Comparison of ENCODE assay signal across 8 cellular contexts in genomic region chr3:119034256-119035013, GRCh38. TPM values are rescaled to one million over a fixed set of nuclear protein-coding genes. Genes with fewer than 3 reads are reported as not detected.
DNase-seq lines count a peak whose midpoint lies in the region; ATAC-seq lines count a peak whose summit lies in the region.

A gene with protein sequence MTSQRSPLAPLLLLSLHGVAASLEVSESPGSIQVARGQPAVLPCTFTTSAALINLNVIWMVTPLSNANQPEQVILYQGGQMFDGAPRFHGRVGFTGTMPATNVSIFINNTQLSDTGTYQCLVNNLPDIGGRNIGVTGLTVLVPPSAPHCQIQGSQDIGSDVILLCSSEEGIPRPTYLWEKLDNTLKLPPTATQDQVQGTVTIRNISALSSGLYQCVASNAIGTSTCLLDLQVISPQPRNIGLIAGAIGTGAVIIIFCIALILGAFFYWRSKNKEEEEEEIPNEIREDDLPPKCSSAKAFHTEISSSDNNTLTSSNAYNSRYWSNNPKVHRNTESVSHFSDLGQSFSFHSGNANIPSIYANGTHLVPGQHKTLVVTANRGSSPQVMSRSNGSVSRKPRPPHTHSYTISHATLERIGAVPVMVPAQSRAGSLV (minus strand): TSS chr3:119034846. CDS start chr3:119034582, 264 bp downstream.

- CTCF ChIA-PET in activated CD4-positive, alpha-beta memory T cell treated with anti-CD3 and anti-CD28 coated beads, Interleukin-2, amount 10 ng/mL, durations not matched to agents 7 days and 5 days (lab: Charles Lee) = interaction anchor here (0.5 to 7.6 kb wide), 23 partner anchors 9 to 656 kb away, joined by 3 to 182 read pairs (median 4); partner anchors contain the start of gene B4GALT4

- no peak within 1 kb of the TSS for H2BK15ac ChIP-seq in mesenchymal stem cell (ENCODE audit: low read depth, poor library complexity, severe bottlenecking)

- H4K8ac ChIP-seq in mesenchymal stem cell (ENCODE audit: low read length) = no peak within 1 kb of the TSS

- no peak within 1 kb of the TSS for H2BK12ac ChIP-seq in mesenchymal stem cell (ENCODE audit: low read length in 2 of 2)

- H2AFZ ChIP-seq in mesenchymal stem cell (ENCODE audit: low read depth, low read length) = peak within 1 kb of the TSS; percentile 64

- H3K4me3 Mint-ChIP-seq in activated CD4-positive, alpha-beta memory T cell treated with anti-CD3 and anti-CD28 coated beads, Interleukin-2, amount 10 ng/mL, durations not matched to agents 7 days and 5 days = peak within 1 kb of the TSS; percentile 73

- no peaks in the 10 kb centered on the region for H3K79me1 ChIP-seq in mesenchymal stem cell (replicated peaks; ENCODE audit: low read length, poor library complexity, severe bottlenecking)

- H4K91ac ChIP-seq in mesenchymal stem cell (ENCODE audit: low read length) = no peak within 1 kb of the TSS

- H3K27ac ChIP-seq in mesenchymal stem cell (ENCODE audit: low read length, poor library complexity, severe bottlenecking) = no peak within 1 kb of the TSS

- peak; percentile 49 for DNase-seq in ACHN
- peak; percentile 89 to 95 for DNase-seq in NCI-H446 (lab: John Stamatoyannopoulos, UW)
- DNase-seq in activated CD4-positive, alpha-beta memory T cell treated with anti-CD3 and anti-CD28 coated beads, Interleukin-2, amount 10 ng/mL, durations not matched to agents 7 days and 5 days = peak; percentile 53
- peak; percentile 46 for DNase-seq in effector CD8-positive, alpha-beta T cell (lab: John Stamatoyannopoulos, UW)
- peak; percentile 50 for DNase-seq in mesenchymal stem cell
- DNase-seq in stimulated activated CD8-positive, alpha-beta memory T cell treated with anti-CD3 and anti-CD28 coated beads, Interleukin-15, amount 100 ng/mL, for 1 hour (ENCODE audit: low read depth) = peak; percentile 37

- peaks cover 9% of the 10 kb centered on the region for H3K4me1 ChIP-seq in mesenchymal stem cell (ENCODE audit: control insufficient read depth, insufficient read depth, low read depth, low read length)

- H3K36me3 Mint-ChIP-seq in activated CD4-positive, alpha-beta memory T cell treated with anti-CD3 and anti-CD28 coated beads, Interleukin-2, amount 10 ng/mL, durations not matched to agents 7 days and 5 days (ENCODE audit: low read depth) = no peaks in the 10 kb centered on the region

- H3K23ac ChIP-seq in mesenchymal stem cell (ENCODE audit: low read length in 2 of 2) = no peak within 1 kb of the TSS

- peaks cover 50% of the 10 kb centered on the region for H3K27me3 Mint-ChIP-seq in activated CD4-positive, alpha-beta memory T cell treated with anti-CD3 and anti-CD28 coated beads, Interleukin-2, amount 10 ng/mL, durations not matched to agents 7 days and 5 days

- H3K18ac ChIP-seq in mesenchymal stem cell (ENCODE audit: low read depth in 1 of 2, low read length in 2 of 2) = no peak within 1 kb of the TSS

- peak; percentile 87 for ATAC-seq in GM18520 (IDR thresholded peaks at IDR 0.05; ENCODE audit: unreplicated experiment)
- ATAC-seq in HG03066 (IDR thresholded peaks at IDR 0.05; ENCODE audit: low read depth, unreplicated experiment) = peak; percentile 92

- no peak within 1 kb of the TSS for H3K4ac ChIP-seq in mesenchymal stem cell (ENCODE audit: low read depth in 1 of 2, low read length in 2 of 2)

- H3K4me1 Mint-ChIP-seq in activated CD4-positive, alpha-beta memory T cell treated with anti-CD3 and anti-CD28 coated beads, Interleukin-2, amount 10 ng/mL, durations not matched to agents 7 days and 5 days = peaks cover 11% of the 10 kb centered on the region

- no peaks in the 10 kb centered on the region for H3K9me3 ChIP-seq in mesenchymal stem cell (ENCODE audit: control insufficient read depth, low read length)

- peaks cover 37 to 57% of the 10 kb centered on the region in 2 experiments for H3K27me3 ChIP-seq in mesenchymal stem cell (ENCODE audit: control insufficient read depth in 1 of 2, insufficient read depth in 1 of 2, low read length in 2 of 2)

- H3K4me2 ChIP-seq in mesenchymal stem cell (ENCODE audit: low read length, poor library complexity, severe bottlenecking) = peak within 1 kb of the TSS; percentile 77

- no peaks in the 10 kb centered on the region for H3K36me3 ChIP-seq in mesenchymal stem cell (ENCODE audit: control insufficient read depth in 1 of 2, insufficient read depth in 2 of 2, low read depth in 1 of 2, low read length in 2 of 2)

- no peak within 1 kb of the TSS for H3K9ac ChIP-seq in mesenchymal stem cell (ENCODE audit: low read length)

- H3K27ac Mint-ChIP-seq in activated CD4-positive, alpha-beta memory T cell treated with anti-CD3 and anti-CD28 coated beads, Interleukin-2, amount 10 ng/mL, durations not matched to agents 7 days and 5 days = no peak within 1 kb of the TSS

- H2BK120ac ChIP-seq in mesenchymal stem cell (ENCODE audit: low read depth, low read length) = no peak within 1 kb of the TSS

- H3K14ac ChIP-seq in mesenchymal stem cell (ENCODE audit: low read length in 2 of 2) = no peak within 1 kb of the TSS

- no peak within 1 kb of the TSS for H2BK5ac ChIP-seq in mesenchymal stem cell (ENCODE audit: low read depth, low read length, poor library complexity, severe bottlenecking)

- WGBS in mesenchymal stem cell = under 1% methylated on average over 72 of the region's 80 CpGs

- H2AK5ac ChIP-seq in mesenchymal stem cell (ENCODE audit: low read length, severe bottlenecking) = no peak within 1 kb of the TSS

- peak within 1 kb of the TSS; percentile 60 to 75 for H3K4me3 ChIP-seq in mesenchymal stem cell (ENCODE audit: insufficient read depth in 1 of 2, low read depth in 1 of 2, low read length in 2 of 2)

- POLR2A ChIA-PET in activated CD4-positive, alpha-beta memory T cell treated with anti-CD3 and anti-CD28 coated beads, Interleukin-2, amount 10 ng/mL, durations not matched to agents 7 days and 5 days (lab: Charles Lee) = no interaction called here

- H3K9me3 Mint-ChIP-seq in activated CD4-positive, alpha-beta memory T cell treated with anti-CD3 and anti-CD28 coated beads, Interleukin-2, amount 10 ng/mL, durations not matched to agents 7 days and 5 days = no peaks in the 10 kb centered on the region

- in situ Hi-C loops in ACHN (cut with HindIII; ENCODE audit: low pct_ligation_motif_present, low pct_unique_long_range_greater_than_20kb, low sequenced_read_pairs) = no loop called here

RNA-seq across cellular contexts. Expression of the gene that starts here (rescaled TPM):
- under 1 TPM in 1 of 2 experiments, not detected in 1; 0.38 TPM for total RNA-seq in activated CD4-positive, alpha-beta memory T cell treated with anti-CD3 and anti-CD28 coated beads, Interleukin-2, amount 10 ng/mL, durations not matched to agents 7 days and 5 days
- polyA plus RNA-seq in mesenchymal stem cell (2013, experiment 1 of 2) = not detected
- 0.08 TPM for polyA plus RNA-seq in mesenchymal stem cell (2013, experiment 2 of 2)

Comparison
In these comparisons a context has a peak if more than half of its experiments do, and no peak if none do; other contexts are left out.
1. Peak in DNase-seq in activated CD4-positive, alpha-beta memory T cell treated with anti-CD3 and anti-CD28 coated beads, Interleukin-2, amount 10 ng/mL, durations not matched to agents 7 days and 5 days; RNA of the gene not detected or under 1 TPM.
2. DNase-seq: peak in every context shown above with its lines; median percentile 92 in NCI-H446; 53 in activated CD4-positive, alpha-beta memory T cell treated with anti-CD3 and anti-CD28 coated beads, Interleukin-2, amount 10 ng/mL, durations not matched to agents 7 days and 5 days; 50 in mesenchymal stem cell; 49 in ACHN; 46 in effector CD8-positive, alpha-beta T cell; 37 in stimulated activated CD8-positive, alpha-beta memory T cell treated with anti-CD3 and anti-CD28 coated beads, Interleukin-15, amount 100 ng/mL, for 1 hour.